Comparison of ENCODE assay signal across 8 cellular contexts in genomic region chr17:74431568-74432483, GRCh38. TPM values are rescaled to one million over a fixed set of nuclear protein-coding genes. Genes with fewer than 3 reads are reported as not detected.
A peak's percentile ranks its signal among the peaks of the same experiment; 100 is the strongest.
DNase-seq lines count a peak whose midpoint lies in the region.

GPRC5C (plus strand) TSS chr17:74432088; CDS start chr17:74439777, 7,689 bp downstream.

- peak; percentile 53 for DNase-seq in activated naive CD4-positive, alpha-beta T cell treated with Interleukin-2 at 50 U/mL for 16 hours
- DNase-seq in activated naive CD4-positive, alpha-beta T cell (lab: John Stamatoyannopoulos, UW) = no peak
- DNase-seq in NCI-H446 (lab: John Stamatoyannopoulos, UW) (peak; percentile 9 to 63), glomerular visceral epithelial cell (ENCODE audit: extremely low spot score) (peak; percentile 77), nucleus accumbens (lab: John Stamatoyannopoulos, UW) (peak in 29 of 56 donors; percentile 14 to 76 (median 40)), ureter (ENCODE audit: low spot score) (peak; percentile 92), occipital lobe (lab: John Stamatoyannopoulos, UW) (no peak)
- peak; percentile 81 for DNase-seq in activated effector memory CD4-positive, alpha-beta T cell treated with anti-CD3 and anti-CD28 coated beads, Interleukin-2, amount 50 U/mL, for 16 hours

RNA-seq across cellular contexts. Expression of gene GPRC5C, which starts in this region (rescaled TPM):
- total RNA-seq in ureter (153 TPM), occipital lobe (10.0 TPM)

Comparison
In these comparisons a context has a peak if more than half of its experiments do, and no peak if none do; other contexts are left out.
1. RNA of gene GPRC5C (total RNA-seq): 153 TPM in ureter (single experiment); 10.0 TPM in occipital lobe (single experiment); every median in the first group is over 10 times any median in the second.
2. DNase-seq: peak in activated naive CD4-positive, alpha-beta T cell treated with Interleukin-2 at 50 U/mL for 16 hours (single experiment), NCI-H446 (2 of 2), activated effector memory CD4-positive, alpha-beta T cell treated with anti-CD3 and anti-CD28 coated beads, Interleukin-2, amount 50 U/mL, for 16 hours (single experiment), glomerular visceral epithelial cell (single experiment), nucleus accumbens (29 of 56) and ureter (single experiment); none in activated naive CD4-positive, alpha-beta T cell (0 of 4) and occipital lobe (single experiment).